8 cellular contexts compared by ENCODE assay signal in the genomic region with DNA sequence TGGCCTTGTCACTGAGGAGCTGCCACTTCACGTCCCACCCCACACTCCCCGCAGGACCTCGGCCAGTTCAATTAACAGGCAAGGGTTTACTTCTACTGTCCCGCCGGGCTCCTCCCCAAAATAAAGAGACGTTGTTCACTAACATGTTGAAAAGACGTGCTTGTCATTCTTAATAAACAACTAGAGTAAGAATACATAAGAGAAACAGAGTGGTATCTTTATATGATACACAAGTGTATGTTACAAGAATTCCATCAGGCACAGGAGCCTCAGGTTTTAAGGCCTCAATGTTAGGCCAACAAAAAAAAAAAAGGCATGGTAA. TPM values are rescaled to one million over a fixed set of nuclear protein-coding genes. Genes with fewer than 3 reads are reported as not detected.
A peak's percentile ranks its signal among the peaks of the same experiment; 100 is the strongest.
DNase-seq lines count a peak whose midpoint lies in the region; ATAC-seq and TF ChIP-seq lines count a peak whose summit lies in the region.

No MANE protein-coding gene starts in this region.

- H3K9me3 ChIP-seq in cardiac muscle cell (ENCODE audit: low read depth) = no peaks in the 10 kb centered on the region
- no peaks in the 10 kb centered on the region for H3K9me3 ChIP-seq in mononuclear cell (ENCODE audit: low read depth, low read length)
- no peaks in the 10 kb centered on the region for H3K9me3 ChIP-seq in upper lobe of left lung

- H3K27ac ChIP-seq in cardiac muscle cell = peak overlapping the region; percentile 73
- peak overlapping the region; percentile 67 for H3K27ac ChIP-seq in brain microvascular endothelial cell
- H3K27ac ChIP-seq in upper lobe of left lung = peak overlapping the region; percentile 88 to 93 (median 92)

- WGBS in upper lobe of left lung, 2 donors = 3 to 6% methylated on average over 7 of the region's 7 CpGs

- intact Hi-C loops in cardiac septum (cut with DNase I) = loop anchor here (5.0 kb wide), 1 partner anchor 63 kb away; a partner anchor contains a TSS

- H3K36me3 ChIP-seq in cardiac muscle cell (peaks cover 47% of the 10 kb centered on the region), brain microvascular endothelial cell (replicated peaks) (peaks cover 59% of the 10 kb centered on the region), upper lobe of left lung (peaks cover 24 to 76% (median 49%) of the 10 kb centered on the region in 4 donors)

- H3K4me3 ChIP-seq in cardiac muscle cell (no peak overlapping the region), brain microvascular endothelial cell (ENCODE audit: low read depth, low read length) (no peak overlapping the region), mononuclear cell (ENCODE audit: low read length) (peak overlapping the region; percentile 57), upper lobe of left lung (peak overlapping the region in 3 of 4 donors; percentile 56 to 88 (median 70))

- no peak for TF ChIP-seq CTCF in cardiac muscle cell (IDR thresholded peaks at IDR 0.05; ENCODE audit: low read depth, low read length)
- TF ChIP-seq CTCF in brain microvascular endothelial cell (IDR thresholded peaks at IDR 0.05; ENCODE audit: low read depth, low read length, missing control alignments) = no peak
- TF ChIP-seq CTCF in upper lobe of left lung (IDR thresholded peaks at IDR 0.05) = peak in 1 of 6 experiments; percentile 3

- H3K27me3 ChIP-seq in cardiac muscle cell (no peaks in the 10 kb centered on the region), brain microvascular endothelial cell (replicated peaks) (no peaks in the 10 kb centered on the region), mononuclear cell (ENCODE audit: insufficient read depth, low read length) (no peaks in the 10 kb centered on the region), upper lobe of left lung (no peaks in the 10 kb centered on the region)

- H3K4me1 ChIP-seq in cardiac muscle cell (ENCODE audit: low read depth) (no peaks in the 10 kb centered on the region), mononuclear cell (ENCODE audit: insufficient read depth, low read length) (peaks cover 17% of the 10 kb centered on the region), upper lobe of left lung (peaks cover 10 to 20% (median 15%) of the 10 kb centered on the region in 4 donors)

- no peak for TF ChIP-seq EP300 in upper lobe of left lung (IDR thresholded peaks at IDR 0.05)

- no peak for TF ChIP-seq POLR2A in upper lobe of left lung (IDR thresholded peaks at IDR 0.05)

- no peak for ATAC-seq in upper lobe of left lung (ENCODE audit: low FRiP score in 2 of 2)

- in situ Hi-C loops in brain microvascular endothelial cell (cut with HindIII; ENCODE audit: low pct_ligation_motif_present, low sequenced_read_pairs) = no loop called here

- no peak for DNase-seq in cardiac muscle cell (ENCODE audit: low read depth in 1 of 2, low spot score in 1 of 2)
- no peak for DNase-seq in cardiac septum (ENCODE audit: low spot score)
- DNase-seq in brain microvascular endothelial cell = no peak
- no peak for DNase-seq in upper lobe of left lung
- no peak for DNase-seq in hippocampal formation (lab: John Stamatoyannopoulos, UW)
- DNase-seq in midbrain (lab: John Stamatoyannopoulos, UW) = no peak
- DNase-seq in SIG-M5 (lab: John Stamatoyannopoulos, UW) = no peak

RNA-seq across cellular contexts. Expression of a gene that starts 0.3 kb away (rescaled TPM):
- total RNA-seq in cardiac muscle cell (155 and 186 TPM in 2 replicates), cardiac septum (49.5 TPM), mononuclear cell (81.5 TPM), upper lobe of left lung (100 to 1,000 TPM in 3 of 6 donors, 10 to 100 TPM in 3; 67.1 to 142 (median 97.3) TPM)
- 118 and 179 TPM in 2 replicates for polyA plus RNA-seq in cardiac muscle cell

RNA-seq across cellular contexts. Expression of a gene that starts 7.6 kb away (rescaled TPM):
- total RNA-seq in cardiac muscle cell (217 and 361 TPM in 2 replicates), cardiac septum (140 TPM), mononuclear cell (27.9 TPM), upper lobe of left lung (100 to 1,000 TPM in 3 of 6 donors, 10 to 100 TPM in 3; 75.4 to 166 (median 101) TPM)
- 280 and 310 TPM in 2 replicates for polyA plus RNA-seq in cardiac muscle cell

RNA-seq across cellular contexts. Expression of a gene that starts 11.1 kb away (rescaled TPM):
- total RNA-seq in cardiac muscle cell = 78.0 and 81.0 TPM in 2 replicates
- polyA plus RNA-seq in cardiac muscle cell = 54.6 and 96.2 TPM in 2 replicates
- total RNA-seq in cardiac septum = 13.6 TPM
- total RNA-seq in mononuclear cell = 16.3 TPM
- 10 to 100 TPM; 28.5 to 67.1 (median 35.7) TPM for total RNA-seq in upper lobe of left lung

RNA-seq across cellular contexts. Expression of a gene that starts 22.3 kb away (rescaled TPM):
- total RNA-seq in cardiac muscle cell (176 and 223 TPM in 2 replicates), cardiac septum (96.6 TPM), mononuclear cell (31.9 TPM), upper lobe of left lung (100 to 1,000 TPM; 100 to 279 (median 123) TPM)
- 276 and 277 TPM in 2 replicates for polyA plus RNA-seq in cardiac muscle cell

RNA-seq across cellular contexts. Expression of a gene that starts 39.5 kb away (rescaled TPM):
- total RNA-seq in cardiac muscle cell (63.3 and 76.5 TPM in 2 replicates), cardiac septum (37.0 TPM), mononuclear cell (18.6 TPM), upper lobe of left lung (100 to 1,000 TPM in 1 of 6 donors, 10 to 100 TPM in 5; 44.2 to 184 (median 69.9) TPM)
- polyA plus RNA-seq in cardiac muscle cell = 60.4 and 84.7 TPM in 2 replicates

Comparison
In these comparisons a context has a peak if more than half of its experiments do, and no peak if none do; other contexts are left out.
1. H3K4me3 ChIP-seq: peak in mononuclear cell (single experiment) and upper lobe of left lung (3 of 4); none in cardiac muscle cell (single experiment) and brain microvascular endothelial cell (single experiment).
2. Peak in every context shown above with its lines, with median percentiles within 50 percentile points of each other: H3K27ac ChIP-seq.